In the genomic region with DNA sequence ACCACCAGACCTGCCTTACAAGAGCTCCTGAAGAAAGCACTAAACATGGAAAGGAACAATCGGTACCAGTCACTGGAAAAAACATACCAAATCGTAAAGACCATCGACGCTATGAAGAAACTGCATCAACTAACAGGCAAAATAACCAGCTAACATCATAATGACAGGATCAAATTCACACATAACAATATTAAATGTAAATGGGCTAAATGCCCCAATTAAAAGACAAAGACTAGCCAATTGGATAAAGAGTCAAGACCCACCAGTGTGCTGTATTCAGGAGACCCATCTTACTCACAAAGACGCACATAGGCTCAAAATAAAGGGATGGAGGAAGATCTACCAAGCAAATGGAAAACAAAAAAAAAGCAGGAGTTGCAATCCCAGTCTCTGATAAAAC, we compare ENCODE assay signal across 11 cellular contexts. TPM values are rescaled to one million over a fixed set of nuclear protein-coding genes. Genes with fewer than 3 reads are reported as not detected.
A peak's percentile ranks its signal among the peaks of the same experiment; 100 is the strongest.
DNase-seq lines count a peak whose midpoint lies in the region; ATAC-seq, FAIRE-seq and TF ChIP-seq lines count a peak whose summit lies in the region.
"Not testable (repeated sequence)": the region's sequence is repeated elsewhere in the genome, so short reads cannot be mapped to it uniquely, and the experiment has no call there.
"Had no signal": no experiment of that assay in that cellular context is flagged by ENCODE, and none has a peak within 500 bp of the region (broad histone marks: within the 10 kb centered on the region; RNA-seq: fewer than 3 reads in every experiment).

No MANE protein-coding gene starts in this region.

- H3K27ac ChIP-seq in HEK293 (ENCODE audit: extremely low read depth, low read depth, low read length); K562 (ENCODE audit: extremely low read depth, low read depth, low read length): not testable (repeated sequence)

- H3K4me2 ChIP-seq in K562 (ENCODE audit: insufficient read depth, low read length), result not testable (repeated sequence)

- in situ Hi-C loops in K562 (cut with MboI), result not testable (repeated sequence)

- H3K9me3 ChIP-seq in HEK293 (ENCODE audit: control insufficient read depth, insufficient read depth, low read depth, low read length); K562 (replicated peaks; ENCODE audit: control insufficient read depth, insufficient read depth, low read depth, low read length): not testable (repeated sequence)

- DNase-seq in activated CD4-positive, alpha-beta memory T cell treated with anti-CD3 and anti-CD28 coated beads for 36 hours; activated T-cell treated with anti-CD3 and anti-CD28 coated beads, Interleukin-2, amount 50 U/mL, for 24 hours; K562 (ENCODE audit: extremely low read depth in 1 of 4, low spot score in 3 of 4); natural killer cell; stimulated activated effector memory CD8-positive, alpha-beta T cell treated with anti-CD3 and anti-CD28 coated beads, Interleukin-12 subunit alpha, Interleukin-12 subunit beta, amount 100 ng/mL, for 72 hours (ENCODE audit: low spot score in 2 of 2); urothelium cell line (ENCODE audit: low spot score): not testable (repeated sequence)

- TF ChIP-seq EP300 in K562 (IDR thresholded peaks at IDR 0.05; ENCODE audit: low read length), result not testable (repeated sequence)

- not testable (repeated sequence) for H3K4me3 ChIP-seq in HEK293 (ENCODE audit: low read depth, low read length); K562

- not testable (repeated sequence) for TF ChIP-seq RAD21 in K562 (CRISPR knock-in tag; conservative IDR thresholded peaks at IDR 0.05 in 1 of 2, IDR thresholded peaks at IDR 0.05 in 1 of 2)

- H3K27me3 Mint-ChIP-seq in activated CD4-positive, alpha-beta memory T cell treated with anti-CD3 and anti-CD28 coated beads for 36 hours; activated T-cell treated with anti-CD3 and anti-CD28 coated beads, Interleukin-2, amount 50 U/mL, for 24 hours; activated T-helper 17 cell treated with anti-CD3 and anti-CD28 coated beads, Interleukin-2, amount 50 U/mL, for 72 hours; natural killer cell (ENCODE audit: low read depth in 2 of 2): not testable (repeated sequence)

- TF ChIP-seq POLR2A in K562 (conservative IDR thresholded peaks at IDR 0.05), result not testable (repeated sequence)

- H3K4me1 Mint-ChIP-seq in activated CD4-positive, alpha-beta memory T cell treated with anti-CD3 and anti-CD28 coated beads for 36 hours (ENCODE audit: low read depth), result peaks cover 61% of the 10 kb centered on the region
- H3K4me1 Mint-ChIP-seq in activated T-cell treated with anti-CD3 and anti-CD28 coated beads, Interleukin-2, amount 50 U/mL, for 24 hours (ENCODE audit: low read depth), result peaks cover 62% of the 10 kb centered on the region
- peaks cover 55% of the 10 kb centered on the region for H3K4me1 Mint-ChIP-seq in activated T-helper 17 cell treated with anti-CD3 and anti-CD28 coated beads, Interleukin-2, amount 50 U/mL, for 72 hours
- peaks cover 64 to 67% of the 10 kb centered on the region in 2 donors for H3K4me1 Mint-ChIP-seq in natural killer cell
- peaks cover 62% of the 10 kb centered on the region for H3K4me1 Mint-ChIP-seq in stimulated activated effector memory CD8-positive, alpha-beta T cell treated with anti-CD3 and anti-CD28 coated beads, Interleukin-12 subunit alpha, Interleukin-12 subunit beta, amount 100 ng/mL, for 72 hours

- H3K36me3 ChIP-seq in HEK293 (ENCODE audit: control insufficient read depth in 2 of 2, insufficient read depth in 1 of 2, low read length in 2 of 2), result peaks cover 25 to 55% of the 10 kb centered on the region in 2 experiments
- H3K36me3 ChIP-seq in K562 (ENCODE audit: control insufficient read depth, insufficient read depth, low read length), result peaks cover 21% of the 10 kb centered on the region; the same call in 1 of the 3 replicates

- H3K36me3 Mint-ChIP-seq in activated CD4-positive, alpha-beta memory T cell treated with anti-CD3 and anti-CD28 coated beads for 36 hours, result peaks cover 83% of the 10 kb centered on the region
- H3K36me3 Mint-ChIP-seq in activated T-cell treated with anti-CD3 and anti-CD28 coated beads, Interleukin-2, amount 50 U/mL, for 24 hours (ENCODE audit: low read depth), result peaks cover 99% of the 10 kb centered on the region
- peaks cover 100% of the 10 kb centered on the region for H3K36me3 Mint-ChIP-seq in activated T-helper 17 cell treated with anti-CD3 and anti-CD28 coated beads, Interleukin-2, amount 50 U/mL, for 72 hours (ENCODE audit: low read depth)
- not testable (repeated sequence) for H3K36me3 Mint-ChIP-seq in natural killer cell
- peaks cover 100% of the 10 kb centered on the region for H3K36me3 Mint-ChIP-seq in stimulated activated effector memory CD8-positive, alpha-beta T cell treated with anti-CD3 and anti-CD28 coated beads, Interleukin-12 subunit alpha, Interleukin-12 subunit beta, amount 100 ng/mL, for 72 hours

- not testable (repeated sequence) for ATAC-seq in activated T-helper 17 cell treated with anti-CD3 and anti-CD28 coated beads, Interleukin-2, amount 50 U/mL, for 72 hours (replicated peaks); K562; natural killer cell; stimulated activated effector memory CD8-positive, alpha-beta T cell treated with anti-CD3 and anti-CD28 coated beads, Interleukin-12 subunit alpha, Interleukin-12 subunit beta, amount 100 ng/mL, for 72 hours

- not testable (repeated sequence) for H3K9ac ChIP-seq in K562 (ENCODE audit: insufficient read depth in 1 of 2, low read depth in 2 of 2, low read length in 2 of 2)

- not testable (repeated sequence) for TF ChIP-seq CTCF in HEK293 (tag by site-specific recombination; IDR thresholded peaks at IDR 0.05); K562 (IDR thresholded peaks at IDR 0.05 in 2 of 3, conservative IDR thresholded peaks at IDR 0.05 in 1 of 3; ENCODE audit: insufficient read depth in 2 of 3, low read depth in 1 of 3, low read length in 3 of 3); natural killer cell (IDR thresholded peaks at IDR 0.05)

- intact Hi-C loops in activated CD4-positive, alpha-beta memory T cell treated with anti-CD3 and anti-CD28 coated beads for 36 hours (cut with micrococcal nuclease); K562 (cut with micrococcal nuclease); natural killer cell (cut with micrococcal nuclease): not testable (repeated sequence)

- not testable (repeated sequence) for H3K27me3 ChIP-seq in K562 (ENCODE audit: control insufficient read depth in 2 of 2, insufficient read depth in 2 of 2, low read length in 2 of 2)

- H2AFZ ChIP-seq in K562 (ENCODE audit: low read depth, low read length), result not testable (repeated sequence)

- not testable (repeated sequence) for H3K9me1 ChIP-seq in K562 (ENCODE audit: control insufficient read depth, insufficient read depth, low read length)

- not testable (repeated sequence) for BruUV-seq in K562 (replicated peaks; lab: Mats Ljungman, UMichigan)

- H3K9me3 Mint-ChIP-seq in activated CD4-positive, alpha-beta memory T cell treated with anti-CD3 and anti-CD28 coated beads for 36 hours, result peaks cover 13% of the 10 kb centered on the region
- H3K9me3 Mint-ChIP-seq in activated T-cell treated with anti-CD3 and anti-CD28 coated beads, Interleukin-2, amount 50 U/mL, for 24 hours, result peaks cover 18% of the 10 kb centered on the region
- H3K9me3 Mint-ChIP-seq in activated T-helper 17 cell treated with anti-CD3 and anti-CD28 coated beads, Interleukin-2, amount 50 U/mL, for 72 hours; natural killer cell: not testable (repeated sequence)
- peaks cover 13% of the 10 kb centered on the region for H3K9me3 Mint-ChIP-seq in stimulated activated effector memory CD8-positive, alpha-beta T cell treated with anti-CD3 and anti-CD28 coated beads, Interleukin-12 subunit alpha, Interleukin-12 subunit beta, amount 100 ng/mL, for 72 hours

- not testable (repeated sequence) for FAIRE-seq in K562 (lab: Jason Lieb, UNC)
- FAIRE-seq in urothelium cell line (lab: Jason Lieb, UNC), result peak; percentile 48

- CTCF ChIA-PET in HEK293 (lab: Yijun Ruan, JAX); activated CD4-positive, alpha-beta memory T cell treated with anti-CD3 and anti-CD28 coated beads for 36 hours (lab: Charles Lee); K562 (lab: Yijun Ruan, JAX; ENCODE audit: low intra/inter-chr PET ratio): not testable (repeated sequence)

- H3K4me1 ChIP-seq in HEK293 (ENCODE audit: control insufficient read depth, insufficient read depth, low read length); K562 (replicated peaks in 1 of 2; ENCODE audit: control insufficient read depth in 2 of 2, insufficient read depth in 2 of 2, low read length in 2 of 2): not testable (repeated sequence)

- peak overlapping the region; percentile 7 for H3K27ac Mint-ChIP-seq in activated CD4-positive, alpha-beta memory T cell treated with anti-CD3 and anti-CD28 coated beads for 36 hours
- H3K27ac Mint-ChIP-seq in activated T-cell treated with anti-CD3 and anti-CD28 coated beads, Interleukin-2, amount 50 U/mL, for 24 hours, result peak overlapping the region; percentile 19
- H3K27ac Mint-ChIP-seq in activated T-helper 17 cell treated with anti-CD3 and anti-CD28 coated beads, Interleukin-2, amount 50 U/mL, for 72 hours, result peak overlapping the region; percentile 83
- peak overlapping the region; percentile 8 to 69 for H3K27ac Mint-ChIP-seq in natural killer cell
- H3K27ac Mint-ChIP-seq in stimulated activated effector memory CD8-positive, alpha-beta T cell treated with anti-CD3 and anti-CD28 coated beads, Interleukin-12 subunit alpha, Interleukin-12 subunit beta, amount 100 ng/mL, for 72 hours, result peak overlapping the region; percentile 92

- POLR2A ChIA-PET in HEK293 (lab: Yijun Ruan, JAX); K562 (lab: Yijun Ruan, JAX): not testable (repeated sequence)
- POLR2A ChIA-PET in activated CD4-positive, alpha-beta memory T cell treated with anti-CD3 and anti-CD28 coated beads for 36 hours (lab: Charles Lee), result interaction anchor here (1.6 kb wide), 1 partner anchor 13 kb away, joined by 6 read pairs; no protein-coding TSS in a partner anchor

- not testable (repeated sequence) for H3K79me2 ChIP-seq in K562 (ENCODE audit: control insufficient read depth, insufficient read depth, low read length)

- not testable (repeated sequence) for H4K20me1 ChIP-seq in K562 (replicated peaks; ENCODE audit: control insufficient read depth, insufficient read depth, low read length)

- WGBS in K562 (ENCODE audit: insufficient coverage, low coverage, missing lambda C conversion rate), result 91% methylated on average over 5 of the region's 5 CpGs

- not testable (repeated sequence) for H3K4me3 Mint-ChIP-seq in activated CD4-positive, alpha-beta memory T cell treated with anti-CD3 and anti-CD28 coated beads for 36 hours; activated T-cell treated with anti-CD3 and anti-CD28 coated beads, Interleukin-2, amount 50 U/mL, for 24 hours; activated T-helper 17 cell treated with anti-CD3 and anti-CD28 coated beads, Interleukin-2, amount 50 U/mL, for 72 hours
- peak overlapping the region; percentile 6 for H3K4me3 Mint-ChIP-seq in natural killer cell
- peak overlapping the region; percentile 58 for H3K4me3 Mint-ChIP-seq in stimulated activated effector memory CD8-positive, alpha-beta T cell treated with anti-CD3 and anti-CD28 coated beads, Interleukin-12 subunit alpha, Interleukin-12 subunit beta, amount 100 ng/mL, for 72 hours

RNA-seq across cellular contexts. Expression of a gene that starts 36.9 kb away (rescaled TPM):
- under 1 TPM in 1 of 2 experiments, not detected in 1; 0.39 TPM for total RNA-seq in activated CD4-positive, alpha-beta memory T cell treated with anti-CD3 and anti-CD28 coated beads for 36 hours
- total RNA-seq in activated T-helper 17 cell treated with anti-CD3 and anti-CD28 coated beads, Interleukin-2, amount 50 U/mL, for 72 hours, result under 1 TPM in 1 of 2 donors, not detected in 1; 0.32 TPM
- 1.0 TPM in 1 of 2 replicates, not detected in the other for total RNA-seq in K562 (2011; cell fraction: chromatin; rRNA removed; ENCODE audit: low replicate concordance)
- total RNA-seq in K562 (2011; cell fraction: nucleolus; rRNA removed), result not detected in 2 replicates
- not detected in 2 replicates for total RNA-seq in K562 (2011; cell fraction: nucleoplasm; rRNA removed)
- total RNA-seq in K562 (2014; rRNA removed), result not detected in 2 replicates
- total RNA-seq in K562 (2014; rRNA removed; fragmentation: Illumina TruSeq; extraction: Trizol), result 0.22 TPM in 1 of 2 replicates, not detected in the other
- total RNA-seq in K562 (2015; rRNA removed; fragmentation: Illumina TruSeq; extraction: Trizol), result not detected in 2 replicates
- 0.33 and 0.38 TPM in 2 replicates for total RNA-seq in K562 (2021)
- polyA plus RNA-seq in K562 (2011; rRNA removed), result 0.09 TPM in 1 of 2 replicates, not detected in the other
- 0.04 TPM in 1 of 2 replicates, not detected in the other for polyA plus RNA-seq in K562 (2011; cell fraction: cytosol; rRNA removed)
- polyA plus RNA-seq in K562 (2011; cell fraction: nucleus; rRNA removed), result 0.28 TPM in 1 of 2 replicates, not detected in the other
- polyA plus RNA-seq in K562 (2012), result 0.29 and 2.7 TPM in 2 replicates
- 0.09 TPM in 1 of 2 replicates, not detected in the other for polyA plus RNA-seq in K562 (2014; fragmentation: Illumina TruSeq; extraction: Trizol)
- polyA plus RNA-seq in K562 (2014; fragmentation: Nextera tagmentation; extraction: Ambion mirVana), result under 1 TPM in 1 of 2 experiments, not detected in 1; 0.06 TPM
- polyA plus RNA-seq in K562 (2014; rRNA removed), result 0.30 TPM in 1 of 2 replicates, not detected in the other
- 1.9 TPM in 1 of 2 replicates, not detected in the other for polyA minus RNA-seq in K562 (2011; rRNA and poly(A)+ RNA removed)
- polyA minus RNA-seq in K562 (2011; cell fraction: cytosol; rRNA and poly(A)+ RNA removed), result not detected in 2 replicates
- polyA minus RNA-seq in K562 (2011; cell fraction: nucleus; rRNA and poly(A)+ RNA removed), result 0.44 TPM in 1 of 2 replicates, not detected in the other
- total RNA-seq in natural killer cell, result 1 to 10 TPM in 1 of 3 donors, under 1 TPM in 1, not detected in 1; 0.79 to 2.2 TPM
- total RNA-seq: A172; CD8-positive, alpha-beta T cell had no signal
- polyA plus RNA-seq: BJ had no signal

Comparison
In these comparisons a context has a peak if more than half of its experiments do, and no peak if none do; other contexts are left out.
1. H3K27ac Mint-ChIP-seq: peak in every context shown above with its lines; median percentile 92 in stimulated activated effector memory CD8-positive, alpha-beta T cell treated with anti-CD3 and anti-CD28 coated beads, Interleukin-12 subunit alpha, Interleukin-12 subunit beta, amount 100 ng/mL, for 72 hours; 83 in activated T-helper 17 cell treated with anti-CD3 and anti-CD28 coated beads, Interleukin-2, amount 50 U/mL, for 72 hours; 38 in natural killer cell; 19 in activated T-cell treated with anti-CD3 and anti-CD28 coated beads, Interleukin-2, amount 50 U/mL, for 24 hours; 7 in activated CD4-positive, alpha-beta memory T cell treated with anti-CD3 and anti-CD28 coated beads for 36 hours.